Comparison of ENCODE assay signal across 8 cellular contexts in the genomic region with DNA sequence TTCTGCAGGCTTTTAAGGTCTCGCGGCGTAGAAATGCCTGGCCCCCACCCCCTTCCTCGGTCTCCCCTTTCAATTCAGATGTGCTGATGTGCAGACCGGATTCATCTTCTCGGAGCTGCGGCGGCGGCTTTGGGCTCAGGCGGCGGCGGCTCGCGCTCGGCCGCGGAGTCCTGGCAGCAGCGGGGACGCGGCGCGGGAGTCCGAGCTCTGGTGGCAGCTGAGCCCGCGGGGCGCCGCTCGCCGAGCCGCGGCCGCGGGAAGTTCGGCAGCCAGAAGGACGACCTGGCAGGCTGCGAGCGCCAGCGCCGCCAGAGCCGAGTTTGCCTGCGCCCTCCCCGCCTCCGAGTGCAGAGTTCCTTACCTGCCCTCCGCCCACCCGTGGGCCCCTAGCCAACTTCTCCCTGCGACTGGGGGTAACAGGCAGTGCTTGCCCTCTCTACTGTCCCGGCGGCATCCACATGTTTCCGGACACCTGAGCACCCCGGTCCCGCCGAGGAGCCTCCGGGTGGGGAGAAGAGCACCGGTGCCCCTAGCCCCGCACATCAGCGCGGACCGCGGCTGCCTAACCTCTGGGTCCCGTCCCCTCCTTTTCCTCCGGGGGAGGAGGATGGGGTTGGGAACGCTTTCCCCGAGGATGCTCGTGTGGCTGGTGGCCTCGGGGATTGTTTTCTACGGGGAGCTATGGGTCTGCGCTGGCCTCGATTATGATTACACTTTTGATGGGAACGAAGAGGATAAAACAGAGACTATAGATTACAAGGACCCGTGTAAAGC. TPM values are rescaled to one million over a fixed set of nuclear protein-coding genes. Genes with fewer than 3 reads are reported as not detected.
DNase-seq lines count a peak whose midpoint lies in the region; ATAC-seq, FAIRE-seq and TF ChIP-seq lines count a peak whose summit lies in the region.

No MANE protein-coding gene starts in this region.

- ATAC-seq in activated CD8-positive, alpha-beta T cell treated with anti-CD3 and anti-CD28 coated beads for 36 hours = peak; percentile 27
- ATAC-seq in left cardiac atrium (peak; percentile 75 to 77), HG03342 (IDR thresholded peaks at IDR 0.05; ENCODE audit: unreplicated experiment) (no peak), GM18519 (IDR thresholded peaks at IDR 0.05; ENCODE audit: low FRiP score, unreplicated experiment) (no peak)

- CTCF ChIA-PET in activated CD8-positive, alpha-beta T cell treated with anti-CD3 and anti-CD28 coated beads for 36 hours (lab: Charles Lee) = no interaction called here

- POLR2A ChIA-PET in activated CD8-positive, alpha-beta T cell treated with anti-CD3 and anti-CD28 coated beads for 36 hours (lab: Charles Lee) = no interaction called here

- no peak for TF ChIP-seq CTCF in activated CD8-positive, alpha-beta T cell treated with anti-CD3 and anti-CD28 coated beads for 36 hours (IDR thresholded peaks at IDR 0.05)

- no peak overlapping the region for H3K27ac ChIP-seq in rectal smooth muscle tissue (ENCODE audit: low read depth, low read length)

- intact Hi-C loops in activated CD8-positive, alpha-beta T cell treated with anti-CD3 and anti-CD28 coated beads for 36 hours (cut with micrococcal nuclease) = no loop called here
- intact Hi-C loops in left cardiac atrium (cut with DNase I) = no loop called here

- H3K27me3 ChIP-seq in HAP-1 (ENCODE audit: low read depth) (peaks cover 33% of the 10 kb centered on the region), rectal smooth muscle tissue (ENCODE audit: control insufficient read depth, insufficient read depth, low read length) (peaks cover 5% of the 10 kb centered on the region)

- H3K9ac ChIP-seq in rectal smooth muscle tissue (ENCODE audit: low read length) = no peak overlapping the region

- FAIRE-seq in H54 (lab: Jason Lieb, UNC) = no peak

- H3K4me1 ChIP-seq in HAP-1 (peaks cover 2% of the 10 kb centered on the region), rectal smooth muscle tissue (ENCODE audit: control insufficient read depth, insufficient read depth, low read length) (peaks cover 4% of the 10 kb centered on the region)

- no peaks in the 10 kb centered on the region for H3K36me3 Mint-ChIP-seq in activated CD8-positive, alpha-beta T cell treated with anti-CD3 and anti-CD28 coated beads for 36 hours (ENCODE audit: low read depth)

- in situ Hi-C loops in HAP-1 (cut with MboI; ENCODE audit: low sequenced_read_pairs) = no loop called here

- H3K4me3 ChIP-seq in HAP-1 = peak overlapping the region; percentile 37
- peak overlapping the region; percentile 75 for H3K4me3 ChIP-seq in rectal smooth muscle tissue (ENCODE audit: low read length)

- TF ChIP-seq POLR2A in H54 (IDR thresholded peaks at IDR 0.05; ENCODE audit: low read depth, low read length) = no peak

- H3K36me3 ChIP-seq in HAP-1 (replicated peaks) (no peaks in the 10 kb centered on the region), rectal smooth muscle tissue (ENCODE audit: control insufficient read depth, insufficient read depth, low read length) (no peaks in the 10 kb centered on the region)

- H3K27ac Mint-ChIP-seq in activated CD8-positive, alpha-beta T cell treated with anti-CD3 and anti-CD28 coated beads for 36 hours = no peak overlapping the region

- H3K9me3 Mint-ChIP-seq in activated CD8-positive, alpha-beta T cell treated with anti-CD3 and anti-CD28 coated beads for 36 hours = no peaks in the 10 kb centered on the region

- H3K4me1 Mint-ChIP-seq in activated CD8-positive, alpha-beta T cell treated with anti-CD3 and anti-CD28 coated beads for 36 hours (ENCODE audit: low read depth) = no peaks in the 10 kb centered on the region

- H3K9me3 ChIP-seq in HAP-1 = no peaks in the 10 kb centered on the region

- H3K27me3 Mint-ChIP-seq in activated CD8-positive, alpha-beta T cell treated with anti-CD3 and anti-CD28 coated beads for 36 hours = peaks cover 45% of the 10 kb centered on the region

- H3K4me3 Mint-ChIP-seq in activated CD8-positive, alpha-beta T cell treated with anti-CD3 and anti-CD28 coated beads for 36 hours = no peak overlapping the region

- DNase-seq in AG08396 (ENCODE audit: low spot score) (peak; percentile 33), HAP-1 (ENCODE audit: low spot score in 2 of 2) (peak in 1 of 2 experiments; percentile 48), left cardiac atrium (peak; percentile 49), H54 (ENCODE audit: insufficient read length, low spot score) (no peak)
- peak; percentile 5 for DNase-seq in activated CD8-positive, alpha-beta T cell treated with anti-CD3 and anti-CD28 coated beads for 36 hours

RNA-seq across cellular contexts. Expression of gene TLL1, which starts 0.4 kb away (rescaled TPM):
- not detected for total RNA-seq in activated CD8-positive, alpha-beta T cell treated with anti-CD3 and anti-CD28 coated beads for 36 hours
- 1 to 10 TPM; 2.4 to 2.9 TPM for total RNA-seq in left cardiac atrium

Comparison
In these comparisons a context has a peak if more than half of its experiments do, and no peak if none do; other contexts are left out.
1. ATAC-seq: peak in activated CD8-positive, alpha-beta T cell treated with anti-CD3 and anti-CD28 coated beads for 36 hours (single experiment) and left cardiac atrium (2 of 2); none in HG03342 (single experiment) and GM18519 (single experiment).